ENCODE assay signal across 1 cellular context in the genomic region with DNA sequence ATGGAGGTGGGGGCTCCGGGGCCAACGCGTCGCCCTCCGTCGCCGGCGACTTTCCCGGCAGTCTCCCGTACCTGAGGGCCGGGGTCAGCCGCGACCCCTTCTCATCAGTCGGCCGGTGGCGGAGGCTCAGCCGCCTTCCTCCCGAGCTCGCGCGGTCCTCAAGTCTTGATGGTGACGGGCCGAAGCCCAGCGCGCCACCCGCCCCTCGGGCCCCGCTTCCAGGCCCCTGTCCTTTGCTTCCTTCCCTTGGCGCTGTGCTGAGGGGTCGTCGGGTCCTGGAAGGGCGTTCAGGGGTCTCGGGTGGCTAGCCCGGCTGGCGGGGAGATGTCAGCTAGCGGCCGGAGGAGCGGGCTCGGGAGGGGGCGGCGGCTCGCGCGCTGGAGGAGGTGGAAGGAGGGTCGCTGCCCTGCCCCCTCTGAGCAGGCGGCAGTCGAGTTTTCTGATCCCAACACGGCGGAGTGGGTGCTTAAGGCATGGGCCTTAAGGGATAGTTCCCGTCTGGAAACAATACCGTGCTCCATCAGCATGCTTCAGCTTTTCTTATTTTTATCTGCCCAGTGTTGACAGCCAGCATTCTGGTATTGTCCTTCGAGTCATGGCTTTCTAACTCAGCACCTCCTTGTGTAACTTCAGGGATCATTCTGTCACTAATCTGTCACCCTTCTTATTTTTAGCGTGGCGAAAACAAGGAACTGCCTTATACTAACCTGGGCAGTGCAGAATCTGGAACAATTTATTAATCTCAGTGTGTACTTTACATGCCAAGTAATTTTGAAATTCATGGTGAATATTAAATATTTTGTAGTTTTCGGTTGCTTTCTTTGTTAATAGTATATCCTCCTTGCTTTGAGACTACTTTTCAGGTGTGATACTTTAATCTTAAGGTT.
TF ChIP-seq lines count a peak whose summit lies in the region.

No MANE protein-coding gene starts in this region.

TF ChIP-seq in H1, 55 proteins besides CTCF, POLR2A, EP300 and RAD21:
- TF ChIP-seq CBX8 (IDR thresholded peaks at IDR 0.05; ENCODE audit: borderline replicate concordance, low read depth, low read length), result no peak
- peak; percentile 84 for TF ChIP-seq KDM4A (IDR thresholded peaks at IDR 0.05; ENCODE audit: low read depth, low read length, severe bottlenecking)
- peak; percentile 66 for TF ChIP-seq SAP30 (IDR thresholded peaks at IDR 0.05; ENCODE audit: insufficient read depth, insufficient replicate concordance, low read length)
- TF ChIP-seq, protein P1, sequence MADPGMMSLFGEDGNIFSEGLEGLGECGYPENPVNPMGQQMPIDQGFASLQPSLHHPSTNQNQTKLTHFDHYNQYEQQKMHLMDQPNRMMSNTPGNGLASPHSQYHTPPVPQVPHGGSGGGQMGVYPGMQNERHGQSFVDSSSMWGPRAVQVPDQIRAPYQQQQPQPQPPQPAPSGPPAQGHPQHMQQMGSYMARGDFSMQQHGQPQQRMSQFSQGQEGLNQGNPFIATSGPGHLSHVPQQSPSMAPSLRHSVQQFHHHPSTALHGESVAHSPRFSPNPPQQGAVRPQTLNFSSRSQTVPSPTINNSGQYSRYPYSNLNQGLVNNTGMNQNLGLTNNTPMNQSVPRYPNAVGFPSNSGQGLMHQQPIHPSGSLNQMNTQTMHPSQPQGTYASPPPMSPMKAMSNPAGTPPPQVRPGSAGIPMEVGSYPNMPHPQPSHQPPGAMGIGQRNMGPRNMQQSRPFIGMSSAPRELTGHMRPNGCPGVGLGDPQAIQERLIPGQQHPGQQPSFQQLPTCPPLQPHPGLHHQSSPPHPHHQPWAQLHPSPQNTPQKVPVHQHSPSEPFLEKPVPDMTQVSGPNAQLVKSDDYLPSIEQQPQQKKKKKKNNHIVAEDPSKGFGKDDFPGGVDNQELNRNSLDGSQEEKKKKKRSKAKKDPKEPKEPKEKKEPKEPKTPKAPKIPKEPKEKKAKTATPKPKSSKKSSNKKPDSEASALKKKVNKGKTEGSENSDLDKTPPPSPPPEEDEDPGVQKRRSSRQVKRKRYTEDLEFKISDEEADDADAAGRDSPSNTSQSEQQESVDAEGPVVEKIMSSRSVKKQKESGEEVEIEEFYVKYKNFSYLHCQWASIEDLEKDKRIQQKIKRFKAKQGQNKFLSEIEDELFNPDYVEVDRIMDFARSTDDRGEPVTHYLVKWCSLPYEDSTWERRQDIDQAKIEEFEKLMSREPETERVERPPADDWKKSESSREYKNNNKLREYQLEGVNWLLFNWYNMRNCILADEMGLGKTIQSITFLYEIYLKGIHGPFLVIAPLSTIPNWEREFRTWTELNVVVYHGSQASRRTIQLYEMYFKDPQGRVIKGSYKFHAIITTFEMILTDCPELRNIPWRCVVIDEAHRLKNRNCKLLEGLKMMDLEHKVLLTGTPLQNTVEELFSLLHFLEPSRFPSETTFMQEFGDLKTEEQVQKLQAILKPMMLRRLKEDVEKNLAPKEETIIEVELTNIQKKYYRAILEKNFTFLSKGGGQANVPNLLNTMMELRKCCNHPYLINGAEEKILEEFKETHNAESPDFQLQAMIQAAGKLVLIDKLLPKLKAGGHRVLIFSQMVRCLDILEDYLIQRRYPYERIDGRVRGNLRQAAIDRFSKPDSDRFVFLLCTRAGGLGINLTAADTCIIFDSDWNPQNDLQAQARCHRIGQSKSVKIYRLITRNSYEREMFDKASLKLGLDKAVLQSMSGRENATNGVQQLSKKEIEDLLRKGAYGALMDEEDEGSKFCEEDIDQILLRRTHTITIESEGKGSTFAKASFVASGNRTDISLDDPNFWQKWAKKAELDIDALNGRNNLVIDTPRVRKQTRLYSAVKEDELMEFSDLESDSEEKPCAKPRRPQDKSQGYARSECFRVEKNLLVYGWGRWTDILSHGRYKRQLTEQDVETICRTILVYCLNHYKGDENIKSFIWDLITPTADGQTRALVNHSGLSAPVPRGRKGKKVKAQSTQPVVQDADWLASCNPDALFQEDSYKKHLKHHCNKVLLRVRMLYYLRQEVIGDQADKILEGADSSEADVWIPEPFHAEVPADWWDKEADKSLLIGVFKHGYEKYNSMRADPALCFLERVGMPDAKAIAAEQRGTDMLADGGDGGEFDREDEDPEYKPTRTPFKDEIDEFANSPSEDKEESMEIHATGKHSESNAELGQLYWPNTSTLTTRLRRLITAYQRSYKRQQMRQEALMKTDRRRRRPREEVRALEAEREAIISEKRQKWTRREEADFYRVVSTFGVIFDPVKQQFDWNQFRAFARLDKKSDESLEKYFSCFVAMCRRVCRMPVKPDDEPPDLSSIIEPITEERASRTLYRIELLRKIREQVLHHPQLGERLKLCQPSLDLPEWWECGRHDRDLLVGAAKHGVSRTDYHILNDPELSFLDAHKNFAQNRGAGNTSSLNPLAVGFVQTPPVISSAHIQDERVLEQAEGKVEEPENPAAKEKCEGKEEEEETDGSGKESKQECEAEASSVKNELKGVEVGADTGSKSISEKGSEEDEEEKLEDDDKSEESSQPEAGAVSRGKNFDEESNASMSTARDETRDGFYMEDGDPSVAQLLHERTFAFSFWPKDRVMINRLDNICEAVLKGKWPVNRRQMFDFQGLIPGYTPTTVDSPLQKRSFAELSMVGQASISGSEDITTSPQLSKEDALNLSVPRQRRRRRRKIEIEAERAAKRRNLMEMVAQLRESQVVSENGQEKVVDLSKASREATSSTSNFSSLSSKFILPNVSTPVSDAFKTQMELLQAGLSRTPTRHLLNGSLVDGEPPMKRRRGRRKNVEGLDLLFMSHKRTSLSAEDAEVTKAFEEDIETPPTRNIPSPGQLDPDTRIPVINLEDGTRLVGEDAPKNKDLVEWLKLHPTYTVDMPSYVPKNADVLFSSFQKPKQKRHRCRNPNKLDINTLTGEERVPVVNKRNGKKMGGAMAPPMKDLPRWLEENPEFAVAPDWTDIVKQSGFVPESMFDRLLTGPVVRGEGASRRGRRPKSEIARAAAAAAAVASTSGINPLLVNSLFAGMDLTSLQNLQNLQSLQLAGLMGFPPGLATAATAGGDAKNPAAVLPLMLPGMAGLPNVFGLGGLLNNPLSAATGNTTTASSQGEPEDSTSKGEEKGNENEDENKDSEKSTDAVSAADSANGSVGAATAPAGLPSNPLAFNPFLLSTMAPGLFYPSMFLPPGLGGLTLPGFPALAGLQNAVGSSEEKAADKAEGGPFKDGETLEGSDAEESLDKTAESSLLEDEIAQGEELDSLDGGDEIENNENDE (IDR thresholded peaks at IDR 0.05; ENCODE audit: insufficient replicate concordance, low read length), result no peak
- TF ChIP-seq EZH2 (IDR thresholded peaks at IDR 0.05; ENCODE audit: low read depth, low read length, severe bottlenecking), result no peak
- no peak for TF ChIP-seq TAF7 (optimal IDR thresholded peaks at IDR 0.05; ENCODE audit: borderline replicate concordance, low read depth, low read length)
- TF ChIP-seq, protein P2, sequence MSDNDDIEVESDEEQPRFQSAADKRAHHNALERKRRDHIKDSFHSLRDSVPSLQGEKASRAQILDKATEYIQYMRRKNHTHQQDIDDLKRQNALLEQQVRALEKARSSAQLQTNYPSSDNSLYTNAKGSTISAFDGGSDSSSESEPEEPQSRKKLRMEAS (IDR thresholded peaks at IDR 0.05), result peak; percentile 7; the same call in 1 of the 2 replicates
- TF ChIP-seq SIN3A (conservative IDR thresholded peaks at IDR 0.05 in 1 of 2, IDR thresholded peaks at IDR 0.05 in 1 of 2; ENCODE audit: low read depth in 1 of 2, low read length in 2 of 2), result peak in 1 of 2 experiments; percentile 48; a peak in 1 of 4 replicates
- no peak for TF ChIP-seq CTBP2 (IDR thresholded peaks at IDR 0.05; ENCODE audit: borderline replicate concordance, insufficient read depth, insufficient read length, low read length)
- peak; percentile 11; the same call in 1 of the 2 replicates for TF ChIP-seq BACH1 (IDR thresholded peaks at IDR 0.05; ENCODE audit: low read length)
- peak; percentile 86; the same call in 1 of the 2 replicates for TF ChIP-seq RBBP5 (IDR thresholded peaks at IDR 0.05; ENCODE audit: borderline replicate concordance, low read depth, low read length)
- TF ChIP-seq HDAC2 (IDR thresholded peaks at IDR 0.05; ENCODE audit: borderline replicate concordance in 1 of 2, low read depth in 2 of 2, low read length in 2 of 2), result peak in 1 of 2 experiments; percentile 96; a peak in 2 of 4 replicates
- TF ChIP-seq RXRA (IDR thresholded peaks at IDR 0.05; ENCODE audit: insufficient read depth, low read depth, low read length), result no peak
- TF ChIP-seq NRF1 (IDR thresholded peaks at IDR 0.05; ENCODE audit: low read depth, low read length), result no peak
- TF ChIP-seq ZNF274 (IDR thresholded peaks at IDR 0.05; ENCODE audit: borderline replicate concordance, extremely low read depth, low read length), result no peak
- TF ChIP-seq ASH2L (IDR thresholded peaks at IDR 0.05; ENCODE audit: low read length), result peak; percentile 74
- TF ChIP-seq NANOG (IDR thresholded peaks at IDR 0.05; ENCODE audit: insufficient read depth, low read depth, low read length, poor library complexity, severe bottlenecking), result no peak
- TF ChIP-seq PHF8 (conservative IDR thresholded peaks at IDR 0.05; ENCODE audit: low read depth, low read length), result peak; percentile 49; the same call in 1 of the 2 replicates
- no peak for TF ChIP-seq CHD1 (IDR thresholded peaks at IDR 0.05; ENCODE audit: low read depth, low read length)
